In the genomic region with DNA sequence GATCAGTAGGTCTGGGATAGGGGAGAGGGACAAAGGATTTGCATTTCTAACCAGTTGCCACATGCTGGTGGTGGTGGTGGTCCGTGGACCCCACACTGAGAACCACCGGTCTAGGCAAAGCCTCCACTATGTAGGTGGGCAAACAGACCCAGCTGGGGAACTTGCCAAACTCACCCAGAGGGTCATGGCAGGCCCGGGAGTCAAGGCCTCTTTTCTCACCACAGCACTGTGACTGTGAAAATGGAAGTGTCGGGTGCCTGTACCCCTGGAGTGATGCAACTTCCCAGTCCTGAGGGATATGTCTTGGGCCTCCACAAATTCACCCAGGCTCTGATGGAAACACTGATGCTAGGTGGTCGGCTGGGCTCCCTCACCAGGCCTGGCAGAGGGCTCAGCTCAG, we compare ENCODE assay signal across 12 cellular contexts.
A peak's percentile ranks its signal among the peaks of the same experiment; 100 is the strongest.
DNase-seq lines count a peak whose midpoint lies in the region; ATAC-seq and TF ChIP-seq lines count a peak whose summit lies in the region.
"Had no signal": no experiment of that assay in that cellular context is flagged by ENCODE, and none has a peak within 500 bp of the region (broad histone marks: within the 10 kb centered on the region; RNA-seq: fewer than 3 reads in every experiment).

No MANE protein-coding gene starts in this region.

- CTCF ChIA-PET in RWPE1 (lab: Yijun Ruan, JAX), result interaction anchor here (0.5 to 1.6 kb wide), 2 partner anchors 106 to 414 kb away, joined by 5 to 15 read pairs; no protein-coding TSS in a partner anchor

- peaks cover 1 to 7% (median 3%) of the 10 kb centered on the region in 3 donors for H3K27me3 Mint-ChIP-seq in CD14-positive monocyte (ENCODE audit: low read depth in 3 of 3)
- peaks cover 2% of the 10 kb centered on the region for H3K27me3 Mint-ChIP-seq in neural progenitor cell (ENCODE audit: insufficient read depth, low read depth)

- H3K9me3 ChIP-seq in esophagus squamous epithelium (no peaks in the 10 kb centered on the region), neural progenitor cell (ENCODE audit: low read depth) (no peaks in the 10 kb centered on the region)
- H3K9me3 ChIP-seq: BLaER1 had no signal

- H3K9me3 Mint-ChIP-seq in CD14-positive monocyte (no peaks in the 10 kb centered on the region), neural progenitor cell (no peaks in the 10 kb centered on the region)

- no peak overlapping the region for H3K4me3 ChIP-seq in esophagus squamous epithelium
- no peak overlapping the region for H3K4me3 ChIP-seq in neural progenitor cell
- H3K4me3 ChIP-seq: BLaER1, PC-9 had no signal

- TF ChIP-seq POLR2A in esophagus squamous epithelium (IDR thresholded peaks at IDR 0.05) (no peak), GM18505 (IDR thresholded peaks at IDR 0.05; ENCODE audit: borderline replicate concordance, extremely low read depth, insufficient read depth, insufficient read length) (no peak)

- no peaks in the 10 kb centered on the region for H3K79me2 ChIP-seq in neural progenitor cell (ENCODE audit: low read depth)

- POLR2A ChIA-PET in RWPE1 (lab: Yijun Ruan, JAX; ENCODE audit: low non-redundant PET), result interaction anchor here (0.5 kb wide), 1 partner anchor 129 kb away, joined by 5 read pairs; no protein-coding TSS in a partner anchor

- DNase-seq in CD14-positive monocyte (ENCODE audit: low spot score) (peak; percentile 16), RWPE1 (ENCODE audit: low spot score) (no peak), esophagus squamous epithelium (lab: John Stamatoyannopoulos, UW) (no peak), neural progenitor cell (ENCODE audit: low spot score) (no peak), NCI-H2171 (lab: John Stamatoyannopoulos, UW) (no peak), NCI-H128 (lab: John Stamatoyannopoulos, UW; ENCODE audit: unreplicated experiment) (no peak), Kasumi-1 (lab: John Stamatoyannopoulos, UW) (no peak)
- DNase-seq: GOT3, NCI-H226 had no signal

- H3K4me2 ChIP-seq in neural progenitor cell, result no peak overlapping the region
- H3K4me2 ChIP-seq: BLaER1, PC-9 had no signal

- H3K36me3 Mint-ChIP-seq in CD14-positive monocyte, result no peaks in the 10 kb centered on the region
- no peaks in the 10 kb centered on the region for H3K36me3 Mint-ChIP-seq in neural progenitor cell

- peak overlapping the region; percentile 36; the same call in 1 of the 2 replicates for H3K27ac ChIP-seq in RWPE1
- peak overlapping the region; percentile 47 to 80 (median 62) for H3K27ac ChIP-seq in esophagus squamous epithelium
- H3K27ac ChIP-seq in neural progenitor cell, result no peak overlapping the region
- H3K27ac ChIP-seq: BLaER1, PC-9 had no signal

- H3K36me3 ChIP-seq in esophagus squamous epithelium (peaks cover 0 to 47% (median 7%) of the 10 kb centered on the region in 3 donors), neural progenitor cell (no peaks in the 10 kb centered on the region)
- H3K36me3 ChIP-seq: BLaER1 had no signal

- peak overlapping the region; percentile 78 for H2AFZ ChIP-seq in neural progenitor cell (replicated peaks)
- H2AFZ ChIP-seq: PC-9 had no signal

- no peak overlapping the region for H3K4me3 Mint-ChIP-seq in CD14-positive monocyte
- H3K4me3 Mint-ChIP-seq in neural progenitor cell, result no peak overlapping the region

- no peak overlapping the region for H3K9ac ChIP-seq in neural progenitor cell
- H3K9ac ChIP-seq: BLaER1 had no signal

- no peaks in the 10 kb centered on the region for H4K20me1 ChIP-seq in neural progenitor cell (ENCODE audit: low read depth)
- H4K20me1 ChIP-seq: BLaER1 had no signal

- 67 to 84% methylated on average over 3 of the region's 5 CpGs for WGBS in esophagus squamous epithelium, 2 donors

- no peaks in the 10 kb centered on the region for H3F3A ChIP-seq in neural progenitor cell (ENCODE audit: low read depth)

- peaks cover 20 to 97% (median 40%) of the 10 kb centered on the region in 3 donors for H3K4me1 ChIP-seq in esophagus squamous epithelium
- H3K4me1 ChIP-seq in neural progenitor cell, result peaks cover 15% of the 10 kb centered on the region

- H3K27ac Mint-ChIP-seq in CD14-positive monocyte (no peak overlapping the region), neural progenitor cell (no peak overlapping the region)

- TF ChIP-seq CTCF in CD14-positive monocyte (IDR thresholded peaks at IDR 0.05) (no peak), RWPE1 (conservative IDR thresholded peaks at IDR 0.05; ENCODE audit: low read depth) (no peak), esophagus squamous epithelium (IDR thresholded peaks at IDR 0.05) (no peak), neural progenitor cell (IDR thresholded peaks at IDR 0.05) (no peak)

- H3K27me3 ChIP-seq in esophagus squamous epithelium (no peaks in the 10 kb centered on the region), neural progenitor cell (no peaks in the 10 kb centered on the region)
- H3K27me3 ChIP-seq: BLaER1 had no signal

- no peaks in the 10 kb centered on the region for H3K4me1 Mint-ChIP-seq in CD14-positive monocyte
- H3K4me1 Mint-ChIP-seq in neural progenitor cell, result peaks cover 17% of the 10 kb centered on the region

- ATAC-seq in GM18505 (IDR thresholded peaks at IDR 0.05; ENCODE audit: unreplicated experiment), result no peak

- intact Hi-C loops in CD14-positive monocyte (cut with micrococcal nuclease), result no loop called here
- intact Hi-C loops in esophagus squamous epithelium (cut with DNase I), result loop anchor here (10.0 kb wide), 2 partner anchors 313 to 413 kb away; no protein-coding TSS in a partner anchor
